Comparison of ENCODE assay signal across 22 cellular contexts in the genomic region with DNA sequence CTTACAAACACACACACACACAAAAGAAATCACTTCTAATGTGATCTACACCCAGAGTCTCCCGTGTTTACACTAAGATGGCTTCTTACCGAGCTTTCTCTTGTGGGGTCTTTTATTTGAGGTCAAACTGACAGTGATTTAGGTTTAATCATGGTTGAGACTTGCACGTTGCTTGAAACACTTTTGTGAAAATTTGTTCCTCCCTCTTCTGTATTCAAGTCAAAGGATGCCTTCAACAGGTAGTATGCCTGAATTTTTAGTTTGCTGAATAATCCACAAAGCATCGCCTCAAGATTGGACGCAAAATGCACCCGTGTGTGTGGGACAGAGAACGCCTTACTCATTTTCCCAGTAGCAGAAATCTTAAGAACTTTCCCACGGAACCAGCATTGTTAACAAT.
"Had no signal": no experiment of that assay in that cellular context is flagged by ENCODE, and none has a peak within 500 bp of the region (broad histone marks: within the 10 kb centered on the region; RNA-seq: fewer than 3 reads in every experiment).

No MANE protein-coding gene starts in this region.

- H3K9me3 ChIP-seq: heart left ventricle, sigmoid colon, testis had no signal

- ATAC-seq: activated naive CD8-positive, alpha-beta T cell treated with anti-CD3 and anti-CD28 coated beads, Interleukin-2, amount 50 U/mL, for 24 hours; heart left ventricle; left ventricle myocardium superior; natural killer cell had no signal

- H3K27ac Mint-ChIP-seq: activated CD4-positive, alpha-beta memory T cell treated with anti-CD3 and anti-CD28 coated beads for 36 hours; activated naive CD8-positive, alpha-beta T cell treated with anti-CD3 and anti-CD28 coated beads, Interleukin-2, amount 50 U/mL, for 24 hours; natural killer cell; type B pancreatic cell had no signal

- H3K4me3 Mint-ChIP-seq: activated CD4-positive, alpha-beta memory T cell treated with anti-CD3 and anti-CD28 coated beads for 36 hours; activated naive CD8-positive, alpha-beta T cell treated with anti-CD3 and anti-CD28 coated beads, Interleukin-2, amount 50 U/mL, for 24 hours; natural killer cell; type B pancreatic cell had no signal

- H3K27me3 Mint-ChIP-seq: type B pancreatic cell had no signal

- H3K36me3 ChIP-seq: heart left ventricle, sigmoid colon had no signal

- FAIRE-seq: islet of Langerhans had no signal

- H3K27me3 ChIP-seq: heart left ventricle, sigmoid colon, testis had no signal

- H3K9me3 Mint-ChIP-seq: activated CD4-positive, alpha-beta memory T cell treated with anti-CD3 and anti-CD28 coated beads for 36 hours; activated naive CD8-positive, alpha-beta T cell treated with anti-CD3 and anti-CD28 coated beads, Interleukin-2, amount 50 U/mL, for 24 hours; natural killer cell; type B pancreatic cell had no signal

- H3K36me3 Mint-ChIP-seq: activated CD4-positive, alpha-beta memory T cell treated with anti-CD3 and anti-CD28 coated beads for 36 hours; natural killer cell; type B pancreatic cell had no signal

- H3K27ac ChIP-seq: sigmoid colon had no signal

- H3K4me3 ChIP-seq: heart left ventricle, sigmoid colon, smooth muscle cell, testis had no signal

- DNase-seq: activated CD4-positive, alpha-beta memory T cell treated with anti-CD3 and anti-CD28 coated beads for 36 hours; activated CD4-positive, alpha-beta T cell treated with anti-CD3 and anti-CD28 coated beads for 4 hours; activated CD4-positive, CD25-positive, alpha-beta regulatory T cell; activated effector memory CD4-positive, alpha-beta T cell treated with anti-CD3 and anti-CD28 coated beads, Interleukin-2, amount 50 U/mL, for 16 hours; activated naive CD4-positive, alpha-beta T cell treated with anti-CD3 and anti-CD28 coated beads, Interleukin-2, amount 50 U/mL, for 16 hours; activated naive CD8-positive, alpha-beta T cell treated with anti-CD3 and anti-CD28 coated beads, Interleukin-2, amount 50 U/mL, for 24 hours; effector CD4-positive, alpha-beta T cell; heart left ventricle; left ventricle myocardium superior; midbrain; natural killer cell; posterior cingulate gyrus; retina; sigmoid colon; stimulated activated CD4-positive, alpha-beta T cell treated with anti-CD3 and anti-CD28 coated beads, Interleukin-2, amount 100 ng/mL, for 48 hours; stimulated activated CD8-positive, alpha-beta memory T cell treated with anti-CD3 and anti-CD28 coated beads, Interleukin-4, amount 100 ng/mL, for 48 hours; stimulated activated naive CD4-positive, alpha-beta T cell; T-helper 9 cell; testis had no signal
